In genomic region chr15:84112025-84112424, GRCh38 we compare ENCODE assay signal across 1 cellular context.
TF ChIP-seq lines count a peak whose summit lies in the region.

No MANE protein-coding gene starts in this region.

TF ChIP-seq in HEK293, 187 proteins besides CTCF, POLR2A, EP300 and RAD21 (continued from another document):
- 0 out of 2 replicates have a peak, but pooled peaks have one; percentile 14 for TF ChIP-seq KLF16 (tag by site-specific recombination; IDR thresholded peaks at IDR 0.05)
- no peak for TF ChIP-seq ZNF23 (tag by site-specific recombination; IDR thresholded peaks at IDR 0.05; ENCODE audit: borderline replicate concordance)
- peak; percentile 77 for TF ChIP-seq ZNF558 (tag by site-specific recombination; IDR thresholded peaks at IDR 0.05)
- TF ChIP-seq ZNF157 (tag by site-specific recombination; IDR thresholded peaks at IDR 0.05): no peak
- no peak for TF ChIP-seq ZNF394 (tag by site-specific recombination; IDR thresholded peaks at IDR 0.05; ENCODE audit: borderline replicate concordance)
- TF ChIP-seq ZNF175 (tag by site-specific recombination; IDR thresholded peaks at IDR 0.05): no peak
- no peak for TF ChIP-seq ELK4 (IDR thresholded peaks at IDR 0.05; ENCODE audit: borderline replicate concordance, low read depth, low read length)
- no peak for TF ChIP-seq ZNF184 (tag by site-specific recombination; IDR thresholded peaks at IDR 0.05)
- TF ChIP-seq ZFP41 (tag by site-specific recombination; IDR thresholded peaks at IDR 0.05; ENCODE audit: borderline replicate concordance): no peak
- TF ChIP-seq ZNF501 (tag by site-specific recombination; IDR thresholded peaks at IDR 0.05): no peak
- TF ChIP-seq ZNF792 (tag by site-specific recombination; IDR thresholded peaks at IDR 0.05): no peak
- TF ChIP-seq ZNF404 (tag by site-specific recombination; IDR thresholded peaks at IDR 0.05): no peak
- TF ChIP-seq ZFP37 (tag by site-specific recombination; IDR thresholded peaks at IDR 0.05): 0 out of 2 replicates have a peak, but pooled peaks have one; percentile 35
- TF ChIP-seq SETDB1 (IDR thresholded peaks at IDR 0.05; ENCODE audit: insufficient read length, low read length): no peak
- TF ChIP-seq ZNF626 (tag by site-specific recombination; IDR thresholded peaks at IDR 0.05): no peak
- TF ChIP-seq ZNF354C (tag by site-specific recombination; IDR thresholded peaks at IDR 0.05; ENCODE audit: borderline replicate concordance, low read depth): no peak
